19 cellular contexts compared by ENCODE assay signal in the genomic region with DNA sequence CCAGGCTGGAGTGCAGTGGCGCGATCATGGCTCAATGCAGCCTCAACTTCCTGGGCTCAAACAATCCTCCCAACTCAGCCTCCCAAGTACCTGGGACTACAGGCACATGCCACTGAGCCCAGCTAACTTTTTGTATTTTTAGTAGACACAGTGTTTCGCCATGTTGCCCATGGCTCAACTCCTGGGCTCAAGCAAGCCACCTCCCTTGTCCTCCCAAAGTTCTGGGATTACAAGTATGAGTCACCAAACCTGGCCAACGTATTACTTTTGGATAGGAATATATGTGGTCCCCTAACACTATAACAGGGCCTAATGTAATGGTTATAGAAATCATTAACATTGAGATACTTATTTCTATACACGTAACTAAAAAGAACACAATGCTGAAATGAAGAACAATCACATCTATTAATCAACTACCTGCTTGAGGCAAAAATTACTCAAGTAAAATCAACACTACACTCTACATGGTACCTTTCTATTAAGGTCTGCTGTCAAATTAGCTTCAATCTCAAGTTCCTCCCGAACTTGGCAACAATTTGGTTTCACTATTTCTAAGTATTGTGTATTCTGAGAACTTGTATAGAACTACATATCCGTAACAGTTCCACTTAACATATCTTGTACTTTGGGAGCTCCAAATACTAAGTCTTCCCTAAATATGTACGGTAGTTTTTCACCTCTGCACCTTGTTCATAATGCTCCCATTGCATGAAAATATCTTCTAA.
A peak's percentile ranks its signal among the peaks of the same experiment; 100 is the strongest.
DNase-seq lines count a peak whose midpoint lies in the region; ATAC-seq and TF ChIP-seq lines count a peak whose summit lies in the region.
"Had no signal": no experiment of that assay in that cellular context is flagged by ENCODE, and none has a peak within 500 bp of the region (broad histone marks: within the 10 kb centered on the region; RNA-seq: fewer than 3 reads in every experiment).

No MANE protein-coding gene starts in this region.

- no peak for TF ChIP-seq POLR2A in esophagus squamous epithelium (IDR thresholded peaks at IDR 0.05)

- no peak overlapping the region for H3K4ac ChIP-seq in mesendoderm (ENCODE audit: low read depth, low read length)

- H3K9ac ChIP-seq in mesendoderm (ENCODE audit: low read length), result no peak overlapping the region
- H3K9ac ChIP-seq: GM23248 had no signal

- no peak overlapping the region for H2BK5ac ChIP-seq in mesendoderm (ENCODE audit: low read length)

- TF ChIP-seq CTCF in GM12865 (IDR thresholded peaks at IDR 0.05; ENCODE audit: insufficient read depth, low read depth, low read length, missing control alignments) (no peak), epithelial cell of esophagus (IDR thresholded peaks at IDR 0.05; ENCODE audit: insufficient read depth, low read depth, low read length, missing control alignments) (no peak), psoas muscle (IDR thresholded peaks at IDR 0.05) (no peak), esophagus squamous epithelium (IDR thresholded peaks at IDR 0.05) (no peak)

- 83 to 88% (median 84%) methylated on average over 8 of the region's 8 CpGs for WGBS in psoas muscle, 3 donors
- WGBS in mesendoderm (ENCODE audit: extremely low coverage, insufficient coverage, low lambda C conversion rate), result no CpG with 5 or more reads among the region's 8 CpGs
- WGBS in esophagus squamous epithelium, 2 donors, result 82 to 89% methylated on average over 8 of the region's 8 CpGs

- H3K56ac ChIP-seq in mesendoderm (ENCODE audit: low read length), result no peak overlapping the region

- H3K9me3 ChIP-seq in psoas muscle, result no peaks in the 10 kb centered on the region
- H3K9me3 ChIP-seq in esophagus squamous epithelium, result no peaks in the 10 kb centered on the region
- H3K9me3 ChIP-seq: Peyer's patch had no signal

- peak overlapping the region; percentile 12 for H3K4me3 ChIP-seq in GM12865 (ENCODE audit: low read depth, low read length)
- H3K4me3 ChIP-seq in epithelial cell of esophagus (ENCODE audit: low read length), result no peak overlapping the region
- no peak overlapping the region for H3K4me3 ChIP-seq in psoas muscle
- H3K4me3 ChIP-seq in mesendoderm (ENCODE audit: low read length), result no peak overlapping the region
- no peak overlapping the region for H3K4me3 ChIP-seq in esophagus squamous epithelium
- H3K4me3 ChIP-seq: GM23248, Peyer's patch, SK-N-MC had no signal

- no peak overlapping the region for H2BK120ac ChIP-seq in mesendoderm (ENCODE audit: low read depth, low read length)

- H3K36me3 ChIP-seq in psoas muscle (ENCODE audit: insufficient read depth in 1 of 2, low read depth in 1 of 2), result no peaks in the 10 kb centered on the region
- no peaks in the 10 kb centered on the region for H3K36me3 ChIP-seq in mesendoderm (ENCODE audit: control insufficient read depth, insufficient read depth, low read length)
- peaks cover 0 to 3% (median 0%) of the 10 kb centered on the region in 3 donors for H3K36me3 ChIP-seq in esophagus squamous epithelium
- H3K36me3 ChIP-seq: Peyer's patch had no signal

- H3K27ac ChIP-seq in psoas muscle (no peak overlapping the region), mesendoderm (ENCODE audit: low read depth, low read length) (no peak overlapping the region), esophagus squamous epithelium (no peak overlapping the region)
- H3K27ac ChIP-seq: C4-2B, GM23248, Peyer's patch, SK-N-MC had no signal

- ATAC-seq in psoas muscle (peak in 3 of 4 donors; percentile 30 to 62 (median 42)), GM19023 (IDR thresholded peaks at IDR 0.05; ENCODE audit: unreplicated experiment) (no peak)
- ATAC-seq: Right ventricle myocardium inferior had no signal

- no peaks in the 10 kb centered on the region for H3K79me1 ChIP-seq in mesendoderm (ENCODE audit: low read length)

- no peak overlapping the region for H3K23ac ChIP-seq in mesendoderm (ENCODE audit: low read length)

- H3K18ac ChIP-seq in mesendoderm (ENCODE audit: low read length), result no peak overlapping the region

- H2AK5ac ChIP-seq in mesendoderm (ENCODE audit: low read length), result no peak overlapping the region

- H3K4me1 ChIP-seq in psoas muscle (no peaks in the 10 kb centered on the region), mesendoderm (ENCODE audit: control insufficient read depth, low read depth, low read length) (no peaks in the 10 kb centered on the region), esophagus squamous epithelium (peaks cover 0 to 9% (median 0%) of the 10 kb centered on the region in 3 donors)
- H3K4me1 ChIP-seq: Peyer's patch had no signal

- H2BK15ac ChIP-seq in mesendoderm (replicated peaks; ENCODE audit: low read depth), result no peak overlapping the region

- H3K4me2 ChIP-seq in mesendoderm (ENCODE audit: low read length), result no peak overlapping the region

- H4K5ac ChIP-seq in mesendoderm (ENCODE audit: low read length), result no peak overlapping the region

- intact Hi-C loops in psoas muscle (cut with DNase I) (no loop called here), esophagus squamous epithelium (cut with DNase I) (no loop called here)

- no peaks in the 10 kb centered on the region for H3K79me2 ChIP-seq in mesendoderm (ENCODE audit: control insufficient read depth, insufficient read depth, low read length)

- H3K27me3 ChIP-seq in psoas muscle (ENCODE audit: insufficient read depth in 3 of 3, low read length in 2 of 3) (no peaks in the 10 kb centered on the region), mesendoderm (ENCODE audit: insufficient read depth, low read length, poor library complexity) (no peaks in the 10 kb centered on the region), esophagus squamous epithelium (no peaks in the 10 kb centered on the region)
- H3K27me3 ChIP-seq: Peyer's patch had no signal

- H4K8ac ChIP-seq in mesendoderm (ENCODE audit: low read depth, low read length), result no peak overlapping the region

- DNase-seq in GM12865 (ENCODE audit: low read depth) (peak; percentile 45), OCI-M1 (lab: John Stamatoyannopoulos, UW) (peak; percentile 68), epithelial cell of esophagus (ENCODE audit: low read depth) (peak; percentile 26), psoas muscle (no peak), mesendoderm (no peak), esophagus squamous epithelium (lab: John Stamatoyannopoulos, UW) (no peak)
- DNase-seq in stimulated activated naive CD4-positive, alpha-beta T cell (lab: John Stamatoyannopoulos, UW), result no peak
- DNase-seq: DMS 273 treated with DMSO at 0.1 percent for 48 hours, GF-D8, GM23248, KBM-7, NCI-H1436, NCI-H2029 treated with DMSO at 0.1 percent for 48 hours, NCI-H510A, Peyer's patch had no signal

Comparison
In these comparisons a context has a peak if more than half of its experiments do, and no peak if none do; other contexts are left out.
1. DNase-seq: peak in GM12865 (single experiment), OCI-M1 (single experiment) and epithelial cell of esophagus (single experiment); none in psoas muscle (0 of 2), stimulated activated naive CD4-positive, alpha-beta T cell (0 of 6), mesendoderm (single experiment) and esophagus squamous epithelium (single experiment).